In genomic region chr5:150778103-150778516, GRCh38 we compare ENCODE assay signal across 8 cellular contexts. TPM values are rescaled to one million over a fixed set of nuclear protein-coding genes. Genes with fewer than 3 reads are reported as not detected.
DNase-seq lines count a peak whose midpoint lies in the region; ATAC-seq, FAIRE-seq and TF ChIP-seq lines count a peak whose summit lies in the region.

No MANE protein-coding gene starts in this region.

- peak; percentile 57 to 71 (median 64) for ATAC-seq in pancreas
- ATAC-seq in GM21367 (IDR thresholded peaks at IDR 0.05; ENCODE audit: unreplicated experiment), result no peak

- TF ChIP-seq EP300 in esophagus muscularis mucosa (IDR thresholded peaks at IDR 0.05), result no peak

- no peaks in the 10 kb centered on the region for H3K9me3 ChIP-seq in Peyer's patch
- no peaks in the 10 kb centered on the region for H3K9me3 ChIP-seq in esophagus muscularis mucosa
- no peaks in the 10 kb centered on the region for H3K9me3 ChIP-seq in pancreas

- H3K27ac ChIP-seq in Peyer's patch (peak overlapping the region; percentile 81 to 95 (median 90)), esophagus muscularis mucosa (replicated peaks in 1 of 4) (peak overlapping the region; percentile 90 to 95 (median 93)), pancreas (peak overlapping the region; percentile 79 to 86 (median 84))

- TF ChIP-seq POLR2A in Peyer's patch (IDR thresholded peaks at IDR 0.05), result no peak
- no peak for TF ChIP-seq POLR2A in esophagus muscularis mucosa (IDR thresholded peaks at IDR 0.05; ENCODE audit: low read depth)

- DNase-seq in GM12865 (ENCODE audit: low read depth) (no peak), Peyer's patch (no peak), esophagus muscularis mucosa (ENCODE audit: extremely low spot score) (no peak), pancreas (peak in 3 of 6 donors; percentile 54 to 69 (median 68)), amygdala (lab: John Stamatoyannopoulos, UW) (no peak), mucosa of gallbladder (ENCODE audit: low spot score) (no peak), NCI-H446 treated with DMSO at 0.1 percent for 48 hours (lab: John Stamatoyannopoulos, UW) (no peak)

- H3K27me3 ChIP-seq in Peyer's patch (no peaks in the 10 kb centered on the region), esophagus muscularis mucosa (no peaks in the 10 kb centered on the region), pancreas (no peaks in the 10 kb centered on the region)

- intact Hi-C loops in esophagus muscularis mucosa (cut with DNase I) (no loop called here), pancreas (cut with DNase I) (no loop called here)

- H3K36me3 ChIP-seq in Peyer's patch (no peaks in the 10 kb centered on the region), esophagus muscularis mucosa (no peaks in the 10 kb centered on the region), pancreas (no peaks in the 10 kb centered on the region)

- peaks cover 0 to 39% (median 16%) of the 10 kb centered on the region in 4 donors for H3K4me1 ChIP-seq in Peyer's patch
- peaks cover 48 to 50% (median 49%) of the 10 kb centered on the region in 4 donors for H3K4me1 ChIP-seq in esophagus muscularis mucosa
- H3K4me1 ChIP-seq in pancreas, result peaks cover 7 to 24% (median 17%) of the 10 kb centered on the region in 3 donors

- 22% methylated on average over 7 of the region's 7 CpGs for WGBS in esophagus muscularis mucosa
- 3 to 5% methylated on average over 7 of the region's 7 CpGs for WGBS in pancreas, 2 donors

- FAIRE-seq in pancreas (lab: Jason Lieb, UNC), result no peak

- H3K4me3 ChIP-seq in GM12865 (ENCODE audit: low read depth, low read length) (peak overlapping the region; percentile 58), Peyer's patch (peak overlapping the region; percentile 67 to 89 (median 73)), esophagus muscularis mucosa (peak overlapping the region; percentile 60 to 93 (median 75)), pancreas (peak overlapping the region; percentile 65 to 85 (median 74))

- no peak for TF ChIP-seq CTCF in GM12865 (IDR thresholded peaks at IDR 0.05; ENCODE audit: insufficient read depth, low read depth, low read length, missing control alignments)
- TF ChIP-seq CTCF in Peyer's patch (IDR thresholded peaks at IDR 0.05), result no peak
- TF ChIP-seq CTCF in esophagus muscularis mucosa (IDR thresholded peaks at IDR 0.05), result no peak
- no peak for TF ChIP-seq CTCF in pancreas (IDR thresholded peaks at IDR 0.05)

RNA-seq across cellular contexts. Expression of gene SMIM3, which starts 0.4 kb away (rescaled TPM):
- total RNA-seq in Peyer's patch, result 10 to 100 TPM; 12.7 to 82.5 (median 23.6) TPM
- 10 to 100 TPM; 39.9 to 48.4 (median 44.4) TPM for total RNA-seq in esophagus muscularis mucosa
- total RNA-seq in pancreas, result 10 to 100 TPM; 10.3 to 33.1 (median 14.2) TPM
- 10 to 100 TPM in 1 of 2 donors, 1 to 10 TPM in 1; 9.7 to 13.3 TPM for polyA plus RNA-seq in pancreas
- 9.5 TPM for total RNA-seq in mucosa of gallbladder

RNA-seq across cellular contexts. Expression of gene DCTN4, which starts 19.3 kb away (rescaled TPM):
- total RNA-seq in Peyer's patch (10 to 100 TPM; 41.7 to 75.9 (median 54.1) TPM), esophagus muscularis mucosa (10 to 100 TPM; 48.5 to 59.7 (median 49.3) TPM), pancreas (10 to 100 TPM; 36.9 to 61.1 (median 45.3) TPM), mucosa of gallbladder (69.4 TPM)
- 10 to 100 TPM; 13.8 to 21.5 TPM for polyA plus RNA-seq in pancreas
